ENCODE assay signal across 1 cellular context in the genomic region with DNA sequence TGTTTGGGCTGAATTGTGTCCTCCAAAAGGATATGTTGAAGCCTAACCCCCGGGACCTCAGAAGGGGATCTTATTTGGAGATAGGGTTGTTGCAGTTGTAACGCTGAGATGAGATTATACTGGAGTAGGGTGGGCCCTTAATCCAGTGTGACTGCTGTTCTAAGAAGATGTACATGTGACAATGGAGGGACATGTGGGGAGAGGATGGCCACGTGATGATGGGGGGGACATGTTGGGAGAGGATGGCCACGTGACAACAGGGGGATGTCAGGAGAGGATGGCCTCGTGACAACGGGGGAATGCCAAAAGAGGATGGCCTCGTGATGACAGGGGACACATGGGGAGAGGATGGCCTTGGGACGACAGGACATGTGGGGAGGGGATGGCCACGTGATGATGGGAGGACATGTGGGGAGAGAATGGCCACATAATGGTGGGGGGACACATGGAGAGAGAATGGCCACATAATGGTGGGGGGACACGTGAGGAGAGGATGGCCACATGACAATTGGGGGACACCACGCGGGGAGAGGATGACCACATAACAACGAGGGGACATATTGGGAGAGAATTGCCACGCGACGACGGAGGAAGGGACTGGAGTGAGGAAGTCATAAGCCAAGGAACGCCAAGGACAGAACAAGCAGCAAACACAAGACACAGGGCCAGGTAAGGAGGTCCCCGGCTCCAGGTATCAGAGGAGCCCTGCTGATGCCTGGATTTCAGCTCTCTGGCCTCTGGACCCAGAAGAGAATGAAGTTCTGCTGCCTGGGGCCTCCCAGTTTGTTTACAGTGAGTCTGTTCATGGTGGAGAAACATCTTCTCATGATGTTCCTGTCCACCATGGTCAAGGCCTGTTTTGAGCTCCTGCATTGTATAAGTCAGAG.
TF ChIP-seq lines count a peak whose summit lies in the region.

No MANE protein-coding gene starts in this region.

TF ChIP-seq in HepG2, 621 proteins besides CTCF, POLR2A, EP300 and RAD21 (continued from another document and continues in another):
- TF ChIP-seq ZNF407 (CRISPR knock-in tag; IDR thresholded peaks at IDR 0.05; ENCODE audit: not compliant biosample characterization): peak; percentile 90
- no peak for TF ChIP-seq JDP2 (CRISPR knock-in tag; IDR thresholded peaks at IDR 0.05; ENCODE audit: borderline replicate concordance)
- TF ChIP-seq NKX3-1 (CRISPR knock-in tag; IDR thresholded peaks at IDR 0.05): no peak
- TF ChIP-seq SAP130 (CRISPR knock-in tag; IDR thresholded peaks at IDR 0.05; ENCODE audit: low read depth): no peak
- TF ChIP-seq HMG20A (CRISPR knock-in tag; IDR thresholded peaks at IDR 0.05; ENCODE audit: borderline replicate concordance): no peak
- no peak; the same call in none of the 2 replicates for TF ChIP-seq ZNF296 (CRISPR knock-in tag; conservative IDR thresholded peaks at IDR 0.05)
- no peak for TF ChIP-seq MAFK (conservative IDR thresholded peaks at IDR 0.05 in 1 of 2, IDR thresholded peaks at IDR 0.05 in 1 of 2; ENCODE audit: low read length in 2 of 2)
- no peak for TF ChIP-seq IKZF1 (IDR thresholded peaks at IDR 0.05)
- TF ChIP-seq, protein P1, sequence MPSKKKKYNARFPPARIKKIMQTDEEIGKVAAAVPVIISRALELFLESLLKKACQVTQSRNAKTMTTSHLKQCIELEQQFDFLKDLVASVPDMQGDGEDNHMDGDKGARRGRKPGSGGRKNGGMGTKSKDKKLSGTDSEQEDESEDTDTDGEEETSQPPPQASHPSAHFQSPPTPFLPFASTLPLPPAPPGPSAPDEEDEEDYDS (CRISPR knock-in tag; IDR thresholded peaks at IDR 0.05): no peak; the same call in 1 of the 2 replicates
- TF ChIP-seq FOXJ3 (CRISPR knock-in tag; IDR thresholded peaks at IDR 0.05; ENCODE audit: borderline replicate concordance): no peak
- TF ChIP-seq ZNF34 (CRISPR knock-in tag; IDR thresholded peaks at IDR 0.05; ENCODE audit: borderline replicate concordance): no peak
- TF ChIP-seq, protein P2, sequence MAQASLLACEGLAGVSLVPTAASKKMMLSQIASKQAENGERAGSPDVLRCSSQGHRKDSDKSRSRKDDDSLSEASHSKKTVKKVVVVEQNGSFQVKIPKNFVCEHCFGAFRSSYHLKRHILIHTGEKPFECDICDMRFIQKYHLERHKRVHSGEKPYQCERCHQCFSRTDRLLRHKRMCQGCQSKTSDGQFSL (CRISPR knock-in tag; IDR thresholded peaks at IDR 0.05): no peak; the same call in 1 of the 2 replicates
- TF ChIP-seq, protein P3, sequence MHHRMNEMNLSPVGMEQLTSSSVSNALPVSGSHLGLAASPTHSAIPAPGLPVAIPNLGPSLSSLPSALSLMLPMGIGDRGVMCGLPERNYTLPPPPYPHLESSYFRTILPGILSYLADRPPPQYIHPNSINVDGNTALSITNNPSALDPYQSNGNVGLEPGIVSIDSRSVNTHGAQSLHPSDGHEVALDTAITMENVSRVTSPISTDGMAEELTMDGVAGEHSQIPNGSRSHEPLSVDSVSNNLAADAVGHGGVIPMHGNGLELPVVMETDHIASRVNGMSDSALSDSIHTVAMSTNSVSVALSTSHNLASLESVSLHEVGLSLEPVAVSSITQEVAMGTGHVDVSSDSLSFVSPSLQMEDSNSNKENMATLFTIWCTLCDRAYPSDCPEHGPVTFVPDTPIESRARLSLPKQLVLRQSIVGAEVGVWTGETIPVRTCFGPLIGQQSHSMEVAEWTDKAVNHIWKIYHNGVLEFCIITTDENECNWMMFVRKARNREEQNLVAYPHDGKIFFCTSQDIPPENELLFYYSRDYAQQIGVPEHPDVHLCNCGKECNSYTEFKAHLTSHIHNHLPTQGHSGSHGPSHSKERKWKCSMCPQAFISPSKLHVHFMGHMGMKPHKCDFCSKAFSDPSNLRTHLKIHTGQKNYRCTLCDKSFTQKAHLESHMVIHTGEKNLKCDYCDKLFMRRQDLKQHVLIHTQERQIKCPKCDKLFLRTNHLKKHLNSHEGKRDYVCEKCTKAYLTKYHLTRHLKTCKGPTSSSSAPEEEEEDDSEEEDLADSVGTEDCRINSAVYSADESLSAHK (CRISPR knock-in tag; IDR thresholded peaks at IDR 0.05; ENCODE audit: borderline replicate concordance): no peak
- peak; percentile 98 for TF ChIP-seq ZNF878 (CRISPR knock-in tag; IDR thresholded peaks at IDR 0.05)
- peak; percentile 83; the same call in 1 of the 2 replicates for TF ChIP-seq THYN1 (CRISPR knock-in tag; IDR thresholded peaks at IDR 0.05; ENCODE audit: borderline replicate concordance, low read depth)
- TF ChIP-seq ZNF746 (CRISPR knock-in tag; IDR thresholded peaks at IDR 0.05): peak; percentile 6; the same call in 1 of the 2 replicates
- no peak for TF ChIP-seq ZNF10 (CRISPR knock-in tag; IDR thresholded peaks at IDR 0.05; ENCODE audit: borderline replicate concordance, low read depth)
- no peak; the same call in 1 of the 2 replicates for TF ChIP-seq JUND (CRISPR knock-in tag; IDR thresholded peaks at IDR 0.05)
- TF ChIP-seq KLF6 (CRISPR knock-in tag; IDR thresholded peaks at IDR 0.05): peak; percentile 84; the same call in 1 of the 2 replicates
- TF ChIP-seq, protein P4, sequence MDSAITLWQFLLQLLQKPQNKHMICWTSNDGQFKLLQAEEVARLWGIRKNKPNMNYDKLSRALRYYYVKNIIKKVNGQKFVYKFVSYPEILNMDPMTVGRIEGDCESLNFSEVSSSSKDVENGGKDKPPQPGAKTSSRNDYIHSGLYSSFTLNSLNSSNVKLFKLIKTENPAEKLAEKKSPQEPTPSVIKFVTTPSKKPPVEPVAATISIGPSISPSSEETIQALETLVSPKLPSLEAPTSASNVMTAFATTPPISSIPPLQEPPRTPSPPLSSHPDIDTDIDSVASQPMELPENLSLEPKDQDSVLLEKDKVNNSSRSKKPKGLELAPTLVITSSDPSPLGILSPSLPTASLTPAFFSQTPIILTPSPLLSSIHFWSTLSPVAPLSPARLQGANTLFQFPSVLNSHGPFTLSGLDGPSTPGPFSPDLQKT (CRISPR knock-in tag; IDR thresholded peaks at IDR 0.05; ENCODE audit: borderline replicate concordance): no peak
- TF ChIP-seq, protein P5, sequence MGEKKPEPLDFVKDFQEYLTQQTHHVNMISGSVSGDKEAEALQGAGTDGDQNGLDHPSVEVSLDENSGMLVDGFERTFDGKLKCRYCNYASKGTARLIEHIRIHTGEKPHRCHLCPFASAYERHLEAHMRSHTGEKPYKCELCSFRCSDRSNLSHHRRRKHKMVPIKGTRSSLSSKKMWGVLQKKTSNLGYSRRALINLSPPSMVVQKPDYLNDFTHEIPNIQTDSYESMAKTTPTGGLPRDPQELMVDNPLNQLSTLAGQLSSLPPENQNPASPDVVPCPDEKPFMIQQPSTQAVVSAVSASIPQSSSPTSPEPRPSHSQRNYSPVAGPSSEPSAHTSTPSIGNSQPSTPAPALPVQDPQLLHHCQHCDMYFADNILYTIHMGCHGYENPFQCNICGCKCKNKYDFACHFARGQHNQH (CRISPR knock-in tag; IDR thresholded peaks at IDR 0.05): peak; percentile 67; the same call in 1 of the 2 replicates
- peak; percentile 34; the same call in 1 of the 2 replicates for TF ChIP-seq ZNF567 (CRISPR knock-in tag; IDR thresholded peaks at IDR 0.05; ENCODE audit: borderline replicate concordance)
- TF ChIP-seq, protein P6, sequence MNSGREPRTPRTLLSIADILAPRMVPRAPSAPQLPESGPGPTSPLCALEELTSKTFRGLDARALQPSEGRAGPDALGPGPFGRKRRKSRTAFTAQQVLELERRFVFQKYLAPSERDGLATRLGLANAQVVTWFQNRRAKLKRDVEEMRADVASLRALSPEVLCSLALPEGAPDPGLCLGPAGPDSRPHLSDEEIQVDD (CRISPR knock-in tag; IDR thresholded peaks at IDR 0.05; ENCODE audit: borderline replicate concordance): peak; percentile 94; the same call in 1 of the 2 replicates
- TF ChIP-seq PATZ1 (CRISPR knock-in tag; IDR thresholded peaks at IDR 0.05): peak; percentile 50; the same call in 1 of the 2 replicates
- TF ChIP-seq ZNF260 (CRISPR knock-in tag; IDR thresholded peaks at IDR 0.05; ENCODE audit: borderline replicate concordance, low read depth): no peak
- no peak; the same call in 1 of the 2 replicates for TF ChIP-seq ZSCAN31 (CRISPR knock-in tag; IDR thresholded peaks at IDR 0.05; ENCODE audit: low read depth)
- TF ChIP-seq, protein P7, sequence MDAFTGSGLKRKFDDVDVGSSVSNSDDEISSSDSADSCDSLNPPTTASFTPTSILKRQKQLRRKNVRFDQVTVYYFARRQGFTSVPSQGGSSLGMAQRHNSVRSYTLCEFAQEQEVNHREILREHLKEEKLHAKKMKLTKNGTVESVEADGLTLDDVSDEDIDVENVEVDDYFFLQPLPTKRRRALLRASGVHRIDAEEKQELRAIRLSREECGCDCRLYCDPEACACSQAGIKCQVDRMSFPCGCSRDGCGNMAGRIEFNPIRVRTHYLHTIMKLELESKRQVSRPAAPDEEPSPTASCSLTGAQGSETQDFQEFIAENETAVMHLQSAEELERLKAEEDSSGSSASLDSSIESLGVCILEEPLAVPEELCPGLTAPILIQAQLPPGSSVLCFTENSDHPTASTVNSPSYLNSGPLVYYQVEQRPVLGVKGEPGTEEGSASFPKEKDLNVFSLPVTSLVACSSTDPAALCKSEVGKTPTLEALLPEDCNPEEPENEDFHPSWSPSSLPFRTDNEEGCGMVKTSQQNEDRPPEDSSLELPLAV (CRISPR knock-in tag; conservative IDR thresholded peaks at IDR 0.05; ENCODE audit: low read depth): no peak
- peak; percentile 76; the same call in 1 of the 2 replicates for TF ChIP-seq RNF2 (conservative IDR thresholded peaks at IDR 0.05; ENCODE audit: low read depth)
- TF ChIP-seq ZNF12 (CRISPR knock-in tag; IDR thresholded peaks at IDR 0.05): peak; percentile 53; the same call in 1 of the 2 replicates
- TF ChIP-seq KLF9 (CRISPR knock-in tag; IDR thresholded peaks at IDR 0.05; ENCODE audit: low read depth): no peak
